16 cellular contexts compared by ENCODE assay signal in genomic region chr2:109523536-109524361, GRCh38.
DNase-seq lines count a peak whose midpoint lies in the region; ATAC-seq, FAIRE-seq and TF ChIP-seq lines count a peak whose summit lies in the region.
"Had no signal": no experiment of that assay in that cellular context is flagged by ENCODE, and none has a peak within 500 bp of the region (broad histone marks: within the 10 kb centered on the region; RNA-seq: fewer than 3 reads in every experiment).

No MANE protein-coding gene starts in this region.

- H2AK5ac ChIP-seq in neuronal stem cell (ENCODE audit: low read depth, low read length), result peak overlapping the region; percentile 89

- H3K27me3 ChIP-seq in BLaER1 treated with 17β-estradiol and CSF1 and Interleukin-3, amounts not matched to agents 10 nM and 100 nM, result no peaks in the 10 kb centered on the region
- no peaks in the 10 kb centered on the region for H3K27me3 ChIP-seq in GM12878 (replicated peaks in 1 of 2; ENCODE audit: control insufficient read depth in 2 of 2, insufficient read depth in 2 of 2, low read length in 1 of 2)
- peaks cover 0 to 2% (median 0%) of the 10 kb centered on the region in 3 experiments for H3K27me3 ChIP-seq in neuronal stem cell (ENCODE audit: control insufficient read depth in 3 of 3, insufficient read depth in 3 of 3, low read depth in 1 of 3, low read length in 3 of 3)
- H3K27me3 ChIP-seq: SJSA1 had no signal

- no peaks in the 10 kb centered on the region for H3K9me3 Mint-ChIP-seq in HFFc6
- H3K9me3 Mint-ChIP-seq: CD4-positive, alpha-beta T cell had no signal

- H2BK5ac ChIP-seq in neuronal stem cell (ENCODE audit: low read length), result peak overlapping the region; percentile 35

- H3K4me1 Mint-ChIP-seq in HFFc6 (ENCODE audit: low read depth), result no peaks in the 10 kb centered on the region

- no peaks in the 10 kb centered on the region for H3K36me3 Mint-ChIP-seq in HFFc6 (ENCODE audit: low read depth)

- H3K36me3 ChIP-seq in BLaER1 treated with 17β-estradiol and CSF1 and Interleukin-3, amounts not matched to agents 10 nM and 100 nM, result no peaks in the 10 kb centered on the region
- H3K36me3 ChIP-seq in GM12878 (ENCODE audit: control insufficient read depth in 2 of 2, insufficient read depth in 2 of 2, low read length in 1 of 2) (no peaks in the 10 kb centered on the region), neuronal stem cell (replicated peaks in 1 of 2; ENCODE audit: control insufficient read depth in 2 of 2, insufficient read depth in 2 of 2, low read length in 2 of 2) (no peaks in the 10 kb centered on the region)
- H3K36me3 ChIP-seq: SJSA1 had no signal

- peak overlapping the region; percentile 43 for H4K91ac ChIP-seq in neuronal stem cell (ENCODE audit: low read depth, low read length, poor library complexity)

- H3K27ac ChIP-seq in A549 (no peak overlapping the region), GM12878 (ENCODE audit: control insufficient read depth, insufficient read depth) (no peak overlapping the region), neuronal stem cell (replicated peaks; ENCODE audit: low read length) (no peak overlapping the region)
- H3K27ac ChIP-seq in BLaER1 treated with 17β-estradiol and CSF1 and Interleukin-3, amounts not matched to agents 10 nM and 100 nM, result no peak overlapping the region
- H3K27ac ChIP-seq: RWPE1, SJSA1 had no signal

- no peak overlapping the region for H3K9ac ChIP-seq in BLaER1 treated with 17β-estradiol and CSF1 and Interleukin-3, amounts not matched to agents 10 nM and 100 nM
- H3K9ac ChIP-seq in GM12878 (ENCODE audit: control insufficient read depth, insufficient read depth, low read length) (no peak overlapping the region), neuronal stem cell (ENCODE audit: low read depth, low read length, poor library complexity) (peak overlapping the region; percentile 30)

- no peak overlapping the region for H2BK15ac ChIP-seq in neuronal stem cell (ENCODE audit: low read length)

- H2AFZ ChIP-seq in GM12878 (ENCODE audit: control insufficient read depth, low read depth, low read length), result no peak overlapping the region
- H2AFZ ChIP-seq in neuronal stem cell (ENCODE audit: low read length), result no peak overlapping the region

- CTCF ChIA-PET in A549 (lab: Yijun Ruan, JAX), result interaction anchor here (1.0 to 1.5 kb wide), 5 partner anchors 8 to 210 kb away, joined by 3 to 6 read pairs (median 3); no protein-coding TSS in a partner anchor
- CTCF ChIA-PET in GM12878 (lab: Yijun Ruan, JAX), result interaction anchor here (0.6 to 2.4 kb wide), 4 partner anchors 8 to 212 kb away, joined by 3 to 12 read pairs (median 4); no protein-coding TSS in a partner anchor

- peak overlapping the region; percentile 53 for H3K18ac ChIP-seq in neuronal stem cell (ENCODE audit: low read length)

- no peak overlapping the region for H3K27ac Mint-ChIP-seq in HFFc6
- H3K27ac Mint-ChIP-seq: CD4-positive, alpha-beta T cell had no signal

- no peak overlapping the region for H3K4me3 ChIP-seq in A549
- no peak overlapping the region for H3K4me3 ChIP-seq in BLaER1 treated with 17β-estradiol and CSF1 and Interleukin-3, amounts not matched to agents 10 nM and 100 nM
- H3K4me3 ChIP-seq in GM12878, result no peak overlapping the region
- peak overlapping the region in 1 of 2 donors; percentile 49 for H3K4me3 ChIP-seq in neuronal stem cell (ENCODE audit: low read length in 2 of 2)
- H3K4me3 ChIP-seq: SJSA1 had no signal

- no peak for TF ChIP-seq RAD21 in A549 (conservative IDR thresholded peaks at IDR 0.05 in 1 of 2, IDR thresholded peaks at IDR 0.05 in 1 of 2)
- TF ChIP-seq RAD21 in GM12878 (IDR thresholded peaks at IDR 0.05; ENCODE audit: insufficient read depth, low read depth, low read length), result no peak

- H4K8ac ChIP-seq in neuronal stem cell (ENCODE audit: low read depth, low read length), result peak overlapping the region; percentile 56

- intact Hi-C loops in GM12878 (cut with micrococcal nuclease; ENCODE audit: unreplicated experiment), result no loop called here

- peak overlapping the region; percentile 82 for H3K23ac ChIP-seq in neuronal stem cell (ENCODE audit: low read depth, low read length, poor library complexity)

- TF ChIP-seq POLR2A in A549 (IDR thresholded peaks at IDR 0.05; ENCODE audit: low read length) (no peak), GM12878 (IDR thresholded peaks at IDR 0.05; ENCODE audit: low read depth, low read length) (no peak)

- H3K14ac ChIP-seq in neuronal stem cell (ENCODE audit: low read length), result peak overlapping the region; percentile 91

- BruUV-seq in GM12878 (replicated peaks; lab: Mats Ljungman, UMichigan), result no TSS peak

- peaks cover 24% of the 10 kb centered on the region for H3K27me3 Mint-ChIP-seq in HFFc6 (ENCODE audit: insufficient read depth)

- FAIRE-seq in A549 (lab: Jason Lieb, UNC) (no peak), GM12878 (lab: Jason Lieb, UNC) (no peak)

- H3K4me2 ChIP-seq in A549, result no peak overlapping the region
- peak overlapping the region in 8 of 11 experiments; percentile 16 to 85 (median 48); a peak in 13 of 22 replicates for H3K4me2 ChIP-seq in BLaER1 treated with 17β-estradiol and CSF1 and Interleukin-3, amounts not matched to agents 10 nM and 100 nM
- no peak overlapping the region for H3K4me2 ChIP-seq in GM12878 (ENCODE audit: control insufficient read depth, insufficient read depth)
- H3K4me2 ChIP-seq in neuronal stem cell (ENCODE audit: insufficient read depth, low read length, poor library complexity, severe bottlenecking), result no peak overlapping the region

- no peak overlapping the region for H3K4me3 Mint-ChIP-seq in HFFc6
- H3K4me3 Mint-ChIP-seq: CD4-positive, alpha-beta T cell had no signal

- POLR2A ChIA-PET in A549 (lab: Yijun Ruan, JAX) (no interaction called here), GM12878 (lab: Charles Lee) (interaction anchor here (0.6 kb wide), 1 partner anchor 29 kb away, joined by 4 read pairs; no protein-coding TSS in a partner anchor)

- peaks cover 2% of the 10 kb centered on the region for H3K79me1 ChIP-seq in neuronal stem cell (ENCODE audit: low read depth, low read length)

- H3K4ac ChIP-seq in neuronal stem cell (ENCODE audit: low read length), result no peak overlapping the region

- H3K4me1 ChIP-seq in A549, result no peaks in the 10 kb centered on the region
- H3K4me1 ChIP-seq in BLaER1 treated with 17β-estradiol and CSF1 and Interleukin-3, amounts not matched to agents 10 nM and 100 nM, result peaks cover 0 to 87% (median 69%) of the 10 kb centered on the region in 10 experiments; a peak in 16 of 20 replicates
- no peaks in the 10 kb centered on the region for H3K4me1 ChIP-seq in GM12878 (ENCODE audit: control insufficient read depth, insufficient read depth, low read length)
- peaks cover 4 to 5% of the 10 kb centered on the region in 2 donors for H3K4me1 ChIP-seq in neuronal stem cell (ENCODE audit: control insufficient read depth in 2 of 2, insufficient read depth in 1 of 2, low read depth in 1 of 2, low read length in 2 of 2)
- H3K4me1 ChIP-seq: SJSA1 had no signal

- no peak for DNase-seq in A549 (ENCODE audit: low read depth in 1 of 2, low spot score in 1 of 2)
- DNase-seq in GM12878 (ENCODE audit: low read depth, low spot score), result no peak
- DNase-seq in neuronal stem cell (ENCODE audit: low spot score), result no peak
- DNase-seq in HFFc6, result no peak
- no peak for DNase-seq in NCI-H1694 (lab: John Stamatoyannopoulos, UW)
- no peak for DNase-seq in NCI-H2081 (lab: John Stamatoyannopoulos, UW)
- DNase-seq: KG1, NCI-H1048, NCI-H2107, NCI-H226, NCI-H526 had no signal

- SMC1A ChIA-PET in GM12878 (lab: Charles Lee; ENCODE audit: uncharacterized antibody, unreplicated experiment), result interaction anchor here (0.7 to 1.1 kb wide), 2 partner anchors 14 to 18 kb away, joined by 3 read pairs; no protein-coding TSS in a partner anchor

- in situ Hi-C loops in GM12878 (cut with MboI), result no loop called here

- peak; percentile 40 to 43; a peak in 3 of 6 replicates for ATAC-seq in A549
- ATAC-seq in GM12878, result peak; percentile 26; the same call in 1 of the 3 replicates
- ATAC-seq: HCT116 had no signal

- RAD21 ChIA-PET in GM12878 (lab: Charles Lee; ENCODE audit: unreplicated experiment), result interaction anchor here (0.6 to 1.2 kb wide), 3 partner anchors 10 to 86 kb away, joined by 3 to 5 read pairs (median 4); no protein-coding TSS in a partner anchor

- H2BK120ac ChIP-seq in neuronal stem cell (ENCODE audit: low read depth, low read length), result no peak overlapping the region

- no peaks in the 10 kb centered on the region for H4K20me1 ChIP-seq in BLaER1 treated with 17β-estradiol and CSF1 and Interleukin-3, amounts not matched to agents 10 nM and 100 nM
- no peaks in the 10 kb centered on the region for H4K20me1 ChIP-seq in GM12878 (ENCODE audit: control insufficient read depth, insufficient read depth)

- H3K9me3 ChIP-seq in A549, result no peaks in the 10 kb centered on the region
- no peaks in the 10 kb centered on the region for H3K9me3 ChIP-seq in BLaER1 treated with 17β-estradiol and CSF1 and Interleukin-3, amounts not matched to agents 10 nM and 100 nM (replicated peaks in 1 of 11)
- H3K9me3 ChIP-seq in GM12878 (replicated peaks; ENCODE audit: control insufficient read depth, insufficient read depth, low read length), result no peaks in the 10 kb centered on the region
- no peaks in the 10 kb centered on the region for H3K9me3 ChIP-seq in neuronal stem cell (replicated peaks in 1 of 2; ENCODE audit: control insufficient read depth in 2 of 2, insufficient read depth in 1 of 2, low read depth in 1 of 2, low read length in 2 of 2)
- H3K9me3 ChIP-seq: SJSA1 had no signal

- no peaks in the 10 kb centered on the region for H3K79me2 ChIP-seq in GM12878 (ENCODE audit: control insufficient read depth, insufficient read depth, low read length)

- peak overlapping the region; percentile 87 for H2BK12ac ChIP-seq in neuronal stem cell (ENCODE audit: low read length)

- TF ChIP-seq CTCF in A549 (IDR thresholded peaks at IDR 0.05) (no peak), GM12878 (IDR thresholded peaks at IDR 0.05 in 2 of 3, conservative IDR thresholded peaks at IDR 0.05 in 1 of 3; ENCODE audit: control insufficient read depth in 2 of 3, extremely low read depth in 1 of 3, insufficient read depth in 1 of 3, low read depth in 3 of 3, low read length in 3 of 3) (no peak), HFFc6 (IDR thresholded peaks at IDR 0.05) (no peak)

- WGBS in A549 (ENCODE audit: missing lambda C conversion rate), result 53% methylated on average over 13 of the region's 13 CpGs
- 48% methylated on average over 13 of the region's 13 CpGs for WGBS in GM12878 (ENCODE audit: insufficient coverage, insufficient replicate concordance, low lambda C conversion rate, missing lambda C conversion rate)
- WGBS in neuronal stem cell (ENCODE audit: extremely low coverage in 2 of 2, insufficient read length in 2 of 2, insufficient replicate concordance in 1 of 2), 2 donors, result no CpG with 5 or more reads among the region's 13 CpGs

- TF ChIP-seq EP300 in A549 (IDR thresholded peaks at IDR 0.05) (no peak), GM12878 (IDR thresholded peaks at IDR 0.05; ENCODE audit: borderline replicate concordance in 1 of 2, control insufficient read depth in 1 of 2, low read depth in 2 of 2, low read length in 2 of 2) (no peak)

TF ChIP-seq in A549, 52 proteins besides CTCF, POLR2A, EP300 and RAD21 (continues in another document):
- no peak for TF ChIP-seq NR3C1 (IDR thresholded peaks at IDR 0.05)
- no peak for TF ChIP-seq ESRRA (IDR thresholded peaks at IDR 0.05; ENCODE audit: borderline replicate concordance, low read length)

Comparison
In these comparisons a context has a peak if more than half of its experiments do, and no peak if none do; other contexts are left out.
1. H3K4me2 ChIP-seq: peak in BLaER1 treated with 17β-estradiol and CSF1 and Interleukin-3, amounts not matched to agents 10 nM and 100 nM (8 of 11); none in A549 (single experiment), GM12878 (single experiment) and neuronal stem cell (single experiment).